Comparison of ENCODE assay signal across 2 cellular contexts in genomic region chr2:240567872-240568677, GRCh38.
TF ChIP-seq lines count a peak whose summit lies in the region.

Gene RNPEPL1, plus strand, starts transcription at chr2:240568484. Its CDS starts 103 bp downstream, at chr2:240568587.

TF ChIP-seq in GM23338, 12 proteins besides CTCF, POLR2A, EP300 and RAD21:
- no peak for TF ChIP-seq ZNF331 (CRISPR knock-in tag; IDR thresholded peaks at IDR 0.05; ENCODE audit: low read depth)
- TF ChIP-seq STAT1 (IDR thresholded peaks at IDR 0.05; ENCODE audit: unreplicated experiment), result no peak
- TF ChIP-seq ZNF114 (CRISPR knock-in tag; IDR thresholded peaks at IDR 0.05), result no peak
- no peak for TF ChIP-seq ETS1 (IDR thresholded peaks at IDR 0.05)
- TF ChIP-seq, protein P1, sequence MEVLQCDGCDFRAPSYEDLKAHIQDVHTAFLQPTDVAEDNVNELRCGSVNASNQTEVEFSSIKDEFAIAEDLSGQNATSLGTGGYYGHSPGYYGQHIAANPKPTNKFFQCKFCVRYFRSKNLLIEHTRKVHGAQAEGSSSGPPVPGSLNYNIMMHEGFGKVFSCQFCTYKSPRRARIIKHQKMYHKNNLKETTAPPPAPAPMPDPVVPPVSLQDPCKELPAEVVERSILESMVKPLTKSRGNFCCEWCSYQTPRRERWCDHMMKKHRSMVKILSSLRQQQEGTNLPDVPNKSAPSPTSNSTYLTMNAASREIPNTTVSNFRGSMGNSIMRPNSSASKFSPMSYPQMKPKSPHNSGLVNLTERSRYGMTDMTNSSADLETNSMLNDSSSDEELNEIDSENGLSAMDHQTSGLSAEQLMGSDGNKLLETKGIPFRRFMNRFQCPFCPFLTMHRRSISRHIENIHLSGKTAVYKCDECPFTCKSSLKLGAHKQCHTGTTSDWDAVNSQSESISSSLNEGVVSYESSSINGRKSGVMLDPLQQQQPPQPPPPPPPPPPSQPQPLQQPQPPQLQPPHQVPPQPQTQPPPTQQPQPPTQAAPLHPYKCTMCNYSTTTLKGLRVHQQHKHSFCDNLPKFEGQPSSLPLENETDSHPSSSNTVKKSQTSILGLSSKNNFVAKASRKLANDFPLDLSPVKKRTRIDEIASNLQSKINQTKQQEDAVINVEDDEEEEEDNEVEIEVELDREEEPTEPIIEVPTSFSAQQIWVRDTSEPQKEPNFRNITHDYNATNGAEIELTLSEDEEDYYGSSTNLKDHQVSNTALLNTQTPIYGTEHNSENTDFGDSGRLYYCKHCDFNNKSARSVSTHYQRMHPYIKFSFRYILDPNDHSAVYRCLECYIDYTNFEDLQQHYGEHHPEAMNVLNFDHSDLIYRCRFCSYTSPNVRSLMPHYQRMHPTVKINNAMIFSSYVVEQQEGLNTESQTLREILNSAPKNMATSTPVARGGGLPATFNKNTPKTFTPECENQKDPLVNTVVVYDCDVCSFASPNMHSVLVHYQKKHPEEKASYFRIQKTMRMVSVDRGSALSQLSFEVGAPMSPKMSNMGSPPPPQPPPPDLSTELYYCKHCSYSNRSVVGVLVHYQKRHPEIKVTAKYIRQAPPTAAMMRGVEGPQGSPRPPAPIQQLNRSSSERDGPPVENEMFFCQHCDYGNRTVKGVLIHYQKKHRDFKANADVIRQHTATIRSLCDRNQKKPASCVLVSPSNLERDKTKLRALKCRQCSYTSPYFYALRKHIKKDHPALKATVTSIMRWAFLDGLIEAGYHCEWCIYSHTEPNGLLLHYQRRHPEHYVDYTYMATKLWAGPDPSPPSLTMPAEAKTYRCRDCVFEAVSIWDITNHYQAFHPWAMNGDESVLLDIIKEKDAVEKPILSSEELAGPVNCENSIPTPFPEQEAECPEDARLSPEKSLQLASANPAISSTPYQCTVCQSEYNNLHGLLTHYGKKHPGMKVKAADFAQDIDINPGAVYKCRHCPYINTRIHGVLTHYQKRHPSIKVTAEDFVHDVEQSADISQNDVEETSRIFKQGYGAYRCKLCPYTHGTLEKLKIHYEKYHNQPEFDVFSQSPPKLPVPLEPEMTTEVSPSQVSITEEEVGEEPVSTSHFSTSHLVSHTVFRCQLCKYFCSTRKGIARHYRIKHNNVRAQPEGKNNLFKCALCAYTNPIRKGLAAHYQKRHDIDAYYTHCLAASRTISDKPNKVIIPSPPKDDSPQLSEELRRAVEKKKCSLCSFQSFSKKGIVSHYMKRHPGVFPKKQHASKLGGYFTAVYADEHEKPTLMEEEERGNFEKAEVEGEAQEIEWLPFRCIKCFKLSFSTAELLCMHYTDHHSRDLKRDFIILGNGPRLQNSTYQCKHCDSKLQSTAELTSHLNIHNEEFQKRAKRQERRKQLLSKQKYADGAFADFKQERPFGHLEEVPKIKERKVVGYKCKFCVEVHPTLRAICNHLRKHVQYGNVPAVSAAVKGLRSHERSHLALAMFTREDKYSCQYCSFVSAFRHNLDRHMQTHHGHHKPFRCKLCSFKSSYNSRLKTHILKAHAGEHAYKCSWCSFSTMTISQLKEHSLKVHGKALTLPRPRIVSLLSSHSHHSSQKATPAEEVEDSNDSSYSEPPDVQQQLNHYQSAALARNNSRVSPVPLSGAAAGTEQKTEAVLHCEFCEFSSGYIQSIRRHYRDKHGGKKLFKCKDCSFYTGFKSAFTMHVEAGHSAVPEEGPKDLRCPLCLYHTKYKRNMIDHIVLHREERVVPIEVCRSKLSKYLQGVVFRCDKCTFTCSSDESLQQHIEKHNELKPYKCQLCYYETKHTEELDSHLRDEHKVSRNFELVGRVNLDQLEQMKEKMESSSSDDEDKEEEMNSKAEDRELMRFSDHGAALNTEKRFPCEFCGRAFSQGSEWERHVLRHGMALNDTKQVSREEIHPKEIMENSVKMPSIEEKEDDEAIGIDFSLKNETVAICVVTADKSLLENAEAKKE (CRISPR knock-in tag; IDR thresholded peaks at IDR 0.05), result no peak
- TF ChIP-seq POLR2AphosphoS5 (IDR thresholded peaks at IDR 0.05; ENCODE audit: low read depth), result no peak
- TF ChIP-seq EZH2phosphoT487 (IDR thresholded peaks at IDR 0.05; ENCODE audit: unreplicated experiment), result no peak
- no peak for TF ChIP-seq EZH2 (IDR thresholded peaks at IDR 0.05; ENCODE audit: low read depth, unreplicated experiment)
- TF ChIP-seq CREB1 (CRISPR knock-in tag; IDR thresholded peaks at IDR 0.05; ENCODE audit: low read depth), result no peak
- no peak for TF ChIP-seq NANOG (IDR thresholded peaks at IDR 0.05; ENCODE audit: borderline replicate concordance)
- TF ChIP-seq JUNB (IDR thresholded peaks at IDR 0.05; ENCODE audit: unreplicated experiment), result no peak
- TF ChIP-seq, protein P2, sequence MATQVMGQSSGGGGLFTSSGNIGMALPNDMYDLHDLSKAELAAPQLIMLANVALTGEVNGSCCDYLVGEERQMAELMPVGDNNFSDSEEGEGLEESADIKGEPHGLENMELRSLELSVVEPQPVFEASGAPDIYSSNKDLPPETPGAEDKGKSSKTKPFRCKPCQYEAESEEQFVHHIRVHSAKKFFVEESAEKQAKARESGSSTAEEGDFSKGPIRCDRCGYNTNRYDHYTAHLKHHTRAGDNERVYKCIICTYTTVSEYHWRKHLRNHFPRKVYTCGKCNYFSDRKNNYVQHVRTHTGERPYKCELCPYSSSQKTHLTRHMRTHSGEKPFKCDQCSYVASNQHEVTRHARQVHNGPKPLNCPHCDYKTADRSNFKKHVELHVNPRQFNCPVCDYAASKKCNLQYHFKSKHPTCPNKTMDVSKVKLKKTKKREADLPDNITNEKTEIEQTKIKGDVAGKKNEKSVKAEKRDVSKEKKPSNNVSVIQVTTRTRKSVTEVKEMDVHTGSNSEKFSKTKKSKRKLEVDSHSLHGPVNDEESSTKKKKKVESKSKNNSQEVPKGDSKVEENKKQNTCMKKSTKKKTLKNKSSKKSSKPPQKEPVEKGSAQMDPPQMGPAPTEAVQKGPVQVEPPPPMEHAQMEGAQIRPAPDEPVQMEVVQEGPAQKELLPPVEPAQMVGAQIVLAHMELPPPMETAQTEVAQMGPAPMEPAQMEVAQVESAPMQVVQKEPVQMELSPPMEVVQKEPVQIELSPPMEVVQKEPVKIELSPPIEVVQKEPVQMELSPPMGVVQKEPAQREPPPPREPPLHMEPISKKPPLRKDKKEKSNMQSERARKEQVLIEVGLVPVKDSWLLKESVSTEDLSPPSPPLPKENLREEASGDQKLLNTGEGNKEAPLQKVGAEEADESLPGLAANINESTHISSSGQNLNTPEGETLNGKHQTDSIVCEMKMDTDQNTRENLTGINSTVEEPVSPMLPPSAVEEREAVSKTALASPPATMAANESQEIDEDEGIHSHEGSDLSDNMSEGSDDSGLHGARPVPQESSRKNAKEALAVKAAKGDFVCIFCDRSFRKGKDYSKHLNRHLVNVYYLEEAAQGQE (IDR thresholded peaks at IDR 0.05; ENCODE audit: unreplicated experiment), result no peak

TF ChIP-seq in H1, 55 proteins besides CTCF, POLR2A, EP300 and RAD21 (continues in another document):
- no peak for TF ChIP-seq CHD7 (IDR thresholded peaks at IDR 0.05; ENCODE audit: insufficient replicate concordance, low read length)
- TF ChIP-seq JUND (IDR thresholded peaks at IDR 0.05; ENCODE audit: low read length), result no peak
- no peak for TF ChIP-seq JUN (IDR thresholded peaks at IDR 0.05; ENCODE audit: low read depth, low read length)
- TF ChIP-seq TCF12 (IDR thresholded peaks at IDR 0.05; ENCODE audit: low read depth, low read length), result no peak
- TF ChIP-seq RXRA (IDR thresholded peaks at IDR 0.05; ENCODE audit: insufficient read depth, low read depth, low read length), result no peak
- no peak for TF ChIP-seq ASH2L (IDR thresholded peaks at IDR 0.05; ENCODE audit: low read length)
- no peak for TF ChIP-seq CEBPB (IDR thresholded peaks at IDR 0.05; ENCODE audit: low read depth, low read length)
- TF ChIP-seq RNF2 (IDR thresholded peaks at IDR 0.05; ENCODE audit: borderline replicate concordance, low read depth, low read length, missing control alignments, poor library complexity, severe bottlenecking), result peak; percentile 32
- no peak for TF ChIP-seq SAP30 (IDR thresholded peaks at IDR 0.05; ENCODE audit: insufficient read depth, insufficient replicate concordance, low read length)
- TF ChIP-seq TAF1 (IDR thresholded peaks at IDR 0.05; ENCODE audit: low read depth, low read length), result no peak
- TF ChIP-seq HDAC6 (IDR thresholded peaks at IDR 0.05; ENCODE audit: low read depth, low read length), result no peak
- TF ChIP-seq FOSL1 (IDR thresholded peaks at IDR 0.05; ENCODE audit: insufficient read depth, low read depth, low read length), result no peak
- TF ChIP-seq TEAD4 (IDR thresholded peaks at IDR 0.05; ENCODE audit: low read depth, low read length), result no peak
- no peak for TF ChIP-seq RBBP5 (IDR thresholded peaks at IDR 0.05; ENCODE audit: borderline replicate concordance, low read depth, low read length)
- TF ChIP-seq, protein P3, sequence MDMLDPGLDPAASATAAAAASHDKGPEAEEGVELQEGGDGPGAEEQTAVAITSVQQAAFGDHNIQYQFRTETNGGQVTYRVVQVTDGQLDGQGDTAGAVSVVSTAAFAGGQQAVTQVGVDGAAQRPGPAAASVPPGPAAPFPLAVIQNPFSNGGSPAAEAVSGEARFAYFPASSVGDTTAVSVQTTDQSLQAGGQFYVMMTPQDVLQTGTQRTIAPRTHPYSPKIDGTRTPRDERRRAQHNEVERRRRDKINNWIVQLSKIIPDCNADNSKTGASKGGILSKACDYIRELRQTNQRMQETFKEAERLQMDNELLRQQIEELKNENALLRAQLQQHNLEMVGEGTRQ (IDR thresholded peaks at IDR 0.05; ENCODE audit: low read length), result no peak
- TF ChIP-seq CHD1 (IDR thresholded peaks at IDR 0.05; ENCODE audit: low read depth, low read length), result no peak
- TF ChIP-seq CBX5 (IDR thresholded peaks at IDR 0.05; ENCODE audit: low read depth, low read length), result no peak
- peak; percentile 64; the same call in 1 of the 2 replicates for TF ChIP-seq SUZ12 (IDR thresholded peaks at IDR 0.05; ENCODE audit: low read length)
- TF ChIP-seq CTBP2 (IDR thresholded peaks at IDR 0.05; ENCODE audit: borderline replicate concordance, insufficient read depth, insufficient read length, low read length), result no peak
- TF ChIP-seq CREB1 (IDR thresholded peaks at IDR 0.05), result no peak
- TF ChIP-seq BRCA1 (IDR thresholded peaks at IDR 0.05; ENCODE audit: low read depth, low read length), result no peak
- TF ChIP-seq, protein P4, sequence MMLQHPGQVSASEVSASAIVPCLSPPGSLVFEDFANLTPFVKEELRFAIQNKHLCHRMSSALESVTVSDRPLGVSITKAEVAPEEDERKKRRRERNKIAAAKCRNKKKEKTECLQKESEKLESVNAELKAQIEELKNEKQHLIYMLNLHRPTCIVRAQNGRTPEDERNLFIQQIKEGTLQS (IDR thresholded peaks at IDR 0.05; ENCODE audit: insufficient read depth, low read depth, low read length), result no peak
- peak; percentile 44 for TF ChIP-seq KDM4A (IDR thresholded peaks at IDR 0.05; ENCODE audit: low read depth, low read length, severe bottlenecking)
- TF ChIP-seq RFX5 (IDR thresholded peaks at IDR 0.05; ENCODE audit: borderline replicate concordance, low read depth, low read length), result no peak
